ENCODE assay signal across 8 cellular contexts in the genomic region with DNA sequence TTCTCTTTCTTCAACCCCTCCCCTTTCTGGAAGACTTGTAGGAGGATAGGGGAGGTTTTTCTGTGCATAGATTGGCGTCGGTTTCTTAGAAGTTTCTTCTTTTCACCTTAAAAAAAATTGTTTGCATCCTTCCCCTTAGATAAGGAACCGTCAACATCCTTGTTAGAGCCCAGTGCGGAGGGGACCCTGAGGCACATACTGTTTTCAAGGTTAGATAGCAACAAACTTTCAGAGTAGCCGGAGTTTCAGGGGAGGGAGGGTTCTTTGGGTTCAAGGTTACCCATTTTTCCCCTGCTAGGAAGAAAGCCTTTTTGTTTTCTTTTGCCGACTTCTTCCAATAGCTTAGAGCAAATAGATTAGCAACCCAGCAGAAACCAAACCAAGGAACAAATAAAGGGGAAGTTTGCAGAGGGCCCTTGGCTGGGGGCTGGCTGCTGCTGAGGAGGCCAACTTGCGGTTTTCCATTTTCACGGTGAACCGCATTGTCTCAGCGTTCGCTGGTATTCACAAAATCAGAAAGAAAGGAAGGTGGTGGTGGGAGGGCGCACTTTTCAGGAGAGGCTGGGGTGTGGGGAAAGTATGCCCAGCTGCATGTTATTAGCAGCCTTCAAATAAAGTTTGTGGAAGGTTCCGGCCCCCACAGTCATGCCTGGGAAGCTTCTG. TPM values are rescaled to one million over a fixed set of nuclear protein-coding genes. Genes with fewer than 3 reads are reported as not detected.
A peak's percentile ranks its signal among the peaks of the same experiment; 100 is the strongest.
DNase-seq lines count a peak whose midpoint lies in the region; ATAC-seq and TF ChIP-seq lines count a peak whose summit lies in the region.

No MANE protein-coding gene starts in this region.

- no peak for TF ChIP-seq CTCF in Peyer's patch (IDR thresholded peaks at IDR 0.05)
- TF ChIP-seq CTCF in adrenal gland (IDR thresholded peaks at IDR 0.05): no peak
- TF ChIP-seq CTCF in left lung (IDR thresholded peaks at IDR 0.05): no peak

- peak; percentile 76 for ATAC-seq in GM21723 (IDR thresholded peaks at IDR 0.05; ENCODE audit: unreplicated experiment)
- no peak for ATAC-seq in left lung

- DNase-seq in AML-193 (lab: John Stamatoyannopoulos, UW) (peak; percentile 83 to 86), Peyer's patch (peak in 2 of 3 donors; percentile 63 to 71), adrenal gland (peak in 1 of 7 donors; percentile 44), DMS114 treated with DMSO at 0.1 percent for 48 hours (lab: John Stamatoyannopoulos, UW; ENCODE audit: unreplicated experiment) (no peak), left lung (no peak), SW480 (ENCODE audit: low spot score) (no peak)

- intact Hi-C loops in adrenal gland (cut with DNase I) (no loop called here), left lung (cut with DNase I) (no loop called here)

- WGBS in adrenal gland, 4 donors: 20 to 31% (median 30%) methylated on average over 12 to 13 of the region's 13 CpGs

- no peaks in the 10 kb centered on the region for H3K9me3 ChIP-seq in Peyer's patch
- H3K9me3 ChIP-seq in adrenal gland (replicated peaks in 1 of 3): no peaks in the 10 kb centered on the region
- H3K9me3 ChIP-seq in skeletal muscle tissue (ENCODE audit: control insufficient read depth in 3 of 3, low read length in 3 of 3): no peaks in the 10 kb centered on the region
- no peaks in the 10 kb centered on the region for H3K9me3 ChIP-seq in left lung

- H3K27ac ChIP-seq in Peyer's patch (peak overlapping the region in 1 of 4 donors; percentile 25), adrenal gland (peak overlapping the region; percentile 4 to 80 (median 72)), skeletal muscle tissue (ENCODE audit: low read depth, low read length) (peak overlapping the region; percentile 59), left lung (no peak overlapping the region)

- H3K4me1 ChIP-seq in Peyer's patch (peaks cover 0 to 3% (median 0%) of the 10 kb centered on the region in 4 donors), adrenal gland (replicated peaks in 1 of 2) (peaks cover 51 to 80% of the 10 kb centered on the region in 2 donors), skeletal muscle tissue (ENCODE audit: control insufficient read depth in 3 of 3, insufficient read depth in 3 of 3, low read length in 3 of 3) (peaks cover 51 to 79% (median 76%) of the 10 kb centered on the region in 3 donors), left lung (peaks cover 0 to 11% of the 10 kb centered on the region in 2 donors)

- H3K4me3 ChIP-seq in Peyer's patch (peak overlapping the region in 1 of 4 donors; percentile 12), adrenal gland (peak overlapping the region in 1 of 4 donors; percentile 28), skeletal muscle tissue (ENCODE audit: low read length in 3 of 3) (no peak overlapping the region), left lung (no peak overlapping the region)

- H3K9ac ChIP-seq in skeletal muscle tissue (ENCODE audit: low read depth in 1 of 3, low read length in 3 of 3): peak overlapping the region in 1 of 3 donors; percentile 57

- no peak for TF ChIP-seq POLR2A in Peyer's patch (IDR thresholded peaks at IDR 0.05)
- no peak for TF ChIP-seq POLR2A in adrenal gland (IDR thresholded peaks at IDR 0.05)

- H3K36me3 ChIP-seq in Peyer's patch (no peaks in the 10 kb centered on the region), adrenal gland (replicated peaks in 1 of 2) (no peaks in the 10 kb centered on the region), skeletal muscle tissue (ENCODE audit: control insufficient read depth in 3 of 3, insufficient read depth in 3 of 3, low read length in 3 of 3) (peaks cover 0 to 6% (median 0%) of the 10 kb centered on the region in 3 donors), left lung (no peaks in the 10 kb centered on the region)

- H3K27me3 ChIP-seq in Peyer's patch (no peaks in the 10 kb centered on the region), adrenal gland (no peaks in the 10 kb centered on the region), skeletal muscle tissue (ENCODE audit: control insufficient read depth in 3 of 3, insufficient read depth in 3 of 3, low read length in 3 of 3) (no peaks in the 10 kb centered on the region), left lung (no peaks in the 10 kb centered on the region)

RNA-seq across cellular contexts. Expression of a gene that starts 28.8 kb away (rescaled TPM):
- 10 to 100 TPM; 25.9 to 39.0 (median 29.2) TPM for total RNA-seq in Peyer's patch
- total RNA-seq in adrenal gland: 100 to 1,000 TPM in 6 of 8 donors, 10 to 100 TPM in 2; 62.6 to 411 (median 170) TPM
- polyA plus RNA-seq in adrenal gland: 100 to 1,000 TPM in 1 of 3 donors, 10 to 100 TPM in 2; 32.6 to 360 (median 36.7) TPM
- 20.4 TPM for total RNA-seq in skeletal muscle tissue
- total RNA-seq in left lung: 10 to 100 TPM; 35.0 to 45.1 TPM

Comparison
In these comparisons a context has a peak if more than half of its experiments do, and no peak if none do; other contexts are left out.
1. DNase-seq: peak in AML-193 (2 of 2) and Peyer's patch (2 of 3); none in DMS114 treated with DMSO at 0.1 percent for 48 hours (single experiment), left lung (0 of 2) and SW480 (single experiment).
2. H3K27ac ChIP-seq: peak in adrenal gland (5 of 5) and skeletal muscle tissue (single experiment); none in left lung (0 of 2).